Comparison of ENCODE assay signal across 29 cellular contexts in genomic region chr11:22041039-22041438, GRCh38.
"Had no signal": no experiment of that assay in that cellular context is flagged by ENCODE, and none has a peak within 500 bp of the region (broad histone marks: within the 10 kb centered on the region; RNA-seq: fewer than 3 reads in every experiment).

No MANE protein-coding gene starts in this region.

- H3K36me3 ChIP-seq: stomach, suprapubic skin, thoracic aorta, thyroid gland, tibial artery, tibial nerve, transverse colon, upper lobe of left lung, upper lobe of right lung, uterus, vagina had no signal

- ATAC-seq: stimulated activated effector memory CD8-positive, alpha-beta T cell treated with anti-CD3 and anti-CD28 coated beads, Interleukin-12 subunit alpha, Interleukin-12 subunit beta, amount 100 ng/mL, for 72 hours; stimulated activated memory B cell treated with anti-CD40 and anti-IgM and Interleukin-4, amounts not matched to agents 10 μg/mL and 1 μg/mL and 100 μg/mL, for 72 hours; stimulated activated naive B cell treated with anti-CD40 and anti-IgM and Interleukin-4, amounts not matched to agents 10 μg/mL and 1 μg/mL and 100 μg/mL, for 72 hours; stimulated activated naive CD8-positive, alpha-beta T cell treated with anti-CD3 and anti-CD28 coated beads, Interleukin-15, amount 100 ng/mL, for 72 hours; stimulated activated naive CD8-positive, alpha-beta T cell treated with anti-CD3 and anti-CD28 coated beads, Interleukin-15, Interleukin-2, amounts not matched to agents 100 U/mL and 50 U/mL, for 24 hours; upper lobe of right lung had no signal

- FAIRE-seq: urothelium cell line had no signal

- H3K27me3 Mint-ChIP-seq: stimulated activated memory B cell treated with anti-CD40 and anti-IgM and Interleukin-4, amounts not matched to agents 10 μg/mL and 1 μg/mL and 100 μg/mL, for 72 hours; stimulated activated naive B cell treated with anti-CD40 and anti-IgM and Interleukin-4, amounts not matched to agents 10 μg/mL and 1 μg/mL and 100 μg/mL, for 72 hours; stimulated activated naive CD8-positive, alpha-beta T cell treated with anti-CD3 and anti-CD28 coated beads, Interleukin-15, amount 100 ng/mL, for 72 hours; stimulated activated naive CD8-positive, alpha-beta T cell treated with anti-CD3 and anti-CD28 coated beads, Interleukin-15, Interleukin-2, amounts not matched to agents 100 ng/mL and 50 ng/mL, for 24 hours; type B pancreatic cell had no signal

- H3K27ac Mint-ChIP-seq: stimulated activated effector memory CD8-positive, alpha-beta T cell treated with anti-CD3 and anti-CD28 coated beads, Interleukin-12 subunit alpha, Interleukin-12 subunit beta, amount 100 ng/mL, for 72 hours; stimulated activated memory B cell treated with anti-CD40 and anti-IgM and Interleukin-4, amounts not matched to agents 10 μg/mL and 1 μg/mL and 100 μg/mL, for 72 hours; stimulated activated naive B cell treated with anti-CD40 and anti-IgM and Interleukin-4, amounts not matched to agents 10 μg/mL and 1 μg/mL and 100 μg/mL, for 72 hours; stimulated activated naive CD8-positive, alpha-beta T cell treated with anti-CD3 and anti-CD28 coated beads, Interleukin-15, amount 100 ng/mL, for 72 hours; stimulated activated naive CD8-positive, alpha-beta T cell treated with anti-CD3 and anti-CD28 coated beads, Interleukin-15, Interleukin-2, amounts not matched to agents 100 ng/mL and 50 ng/mL, for 24 hours; type B pancreatic cell had no signal

- H3K4me3 Mint-ChIP-seq: stimulated activated effector memory CD8-positive, alpha-beta T cell treated with anti-CD3 and anti-CD28 coated beads, Interleukin-12 subunit alpha, Interleukin-12 subunit beta, amount 100 ng/mL, for 72 hours; stimulated activated memory B cell treated with anti-CD40 and anti-IgM and Interleukin-4, amounts not matched to agents 10 μg/mL and 1 μg/mL and 100 μg/mL, for 72 hours; stimulated activated naive B cell treated with anti-CD40 and anti-IgM and Interleukin-4, amounts not matched to agents 10 μg/mL and 1 μg/mL and 100 μg/mL, for 72 hours; stimulated activated naive CD8-positive, alpha-beta T cell treated with anti-CD3 and anti-CD28 coated beads, Interleukin-15, amount 100 ng/mL, for 72 hours; stimulated activated naive CD8-positive, alpha-beta T cell treated with anti-CD3 and anti-CD28 coated beads, Interleukin-15, Interleukin-2, amounts not matched to agents 100 ng/mL and 50 ng/mL, for 24 hours; type B pancreatic cell had no signal

- H3K36me3 Mint-ChIP-seq: stimulated activated effector memory CD8-positive, alpha-beta T cell treated with anti-CD3 and anti-CD28 coated beads, Interleukin-12 subunit alpha, Interleukin-12 subunit beta, amount 100 ng/mL, for 72 hours; stimulated activated memory B cell treated with anti-CD40 and anti-IgM and Interleukin-4, amounts not matched to agents 10 μg/mL and 1 μg/mL and 100 μg/mL, for 72 hours; stimulated activated naive B cell treated with anti-CD40 and anti-IgM and Interleukin-4, amounts not matched to agents 10 μg/mL and 1 μg/mL and 100 μg/mL, for 72 hours; type B pancreatic cell had no signal

- H3K4me3 ChIP-seq: stomach, suprapubic skin, testis, thoracic aorta, thyroid gland, tibial artery, tibial nerve, transverse colon, upper lobe of left lung, upper lobe of right lung, uterus, vagina had no signal

- H3K9me3 ChIP-seq: stomach, suprapubic skin, testis, thoracic aorta, thyroid gland, tibial artery, tibial nerve, transverse colon, upper lobe of left lung, upper lobe of right lung, uterus, vagina had no signal

- H3K27me3 ChIP-seq: stomach, suprapubic skin, testis, thyroid gland, tibial artery, tibial nerve, transverse colon, upper lobe of left lung, upper lobe of right lung, uterus, vagina had no signal

- H3K9me3 Mint-ChIP-seq: stimulated activated naive CD8-positive, alpha-beta T cell treated with anti-CD3 and anti-CD28 coated beads, Interleukin-15, amount 100 ng/mL, for 72 hours; type B pancreatic cell had no signal

- H3K4me1 Mint-ChIP-seq: stimulated activated effector memory CD8-positive, alpha-beta T cell treated with anti-CD3 and anti-CD28 coated beads, Interleukin-12 subunit alpha, Interleukin-12 subunit beta, amount 100 ng/mL, for 72 hours; stimulated activated memory B cell treated with anti-CD40 and anti-IgM and Interleukin-4, amounts not matched to agents 10 μg/mL and 1 μg/mL and 100 μg/mL, for 72 hours; stimulated activated naive B cell treated with anti-CD40 and anti-IgM and Interleukin-4, amounts not matched to agents 10 μg/mL and 1 μg/mL and 100 μg/mL, for 72 hours; stimulated activated naive CD8-positive, alpha-beta T cell treated with anti-CD3 and anti-CD28 coated beads, Interleukin-15, amount 100 ng/mL, for 72 hours had no signal

- H3K4me1 ChIP-seq: stomach, suprapubic skin, testis, thyroid gland, tibial artery, tibial nerve, transverse colon, upper lobe of left lung, upper lobe of right lung, uterus, vagina had no signal

- DNase-seq: stimulated activated CD4-positive, alpha-beta T cell treated with anti-CD3 and anti-CD28 coated beads, Interleukin-2, amount 100 ng/mL, for 48 hours; stimulated activated CD4-positive, alpha-beta T cell treated with anti-CD3 and anti-CD28 coated beads, Interleukin-4, amount 100 ng/mL, for 1 hour; stimulated activated CD4-positive, alpha-beta T cell treated with anti-CD3 and anti-CD28 coated beads, Interleukin-4, amount 100 ng/mL, for 24 hours; stimulated activated CD4-positive, alpha-beta T cell treated with anti-CD3 and anti-CD28 coated beads, Interleukin-4, amount 100 ng/mL, for 4 hours; stimulated activated CD8-positive, alpha-beta memory T cell treated with anti-CD3 and anti-CD28 coated beads, Interleukin-4, amount 100 ng/mL, for 48 hours; stimulated activated naive B cell treated with anti-CD40 and anti-IgM and Interleukin-4, amounts not matched to agents 10 μg/mL and 1 μg/mL and 100 μg/mL, for 72 hours; stimulated activated naive CD4-positive, alpha-beta T cell; stimulated activated naive CD4-positive, alpha-beta T cell treated with Interleukin-2 at 50 U/mL for 16 hours; stimulated activated naive CD8-positive, alpha-beta T cell treated with anti-CD3 and anti-CD28 coated beads, Interleukin-15, amount 100 ng/mL, for 72 hours; stimulated activated naive CD8-positive, alpha-beta T cell treated with anti-CD3 and anti-CD28 coated beads, Interleukin-15, Interleukin-2, amounts not matched to agents 100 U/mL and 50 U/mL, for 24 hours; stomach; substantia nigra; testis; thyroid gland; tibial artery; transverse colon; trophoblast cell; upper lobe of left lung; upper lobe of right lung; uterus had no signal

- H3K27ac ChIP-seq: stomach, suprapubic skin, testis, thoracic aorta, thyroid gland, tibial artery, tibial nerve, transverse colon, upper lobe of left lung, upper lobe of right lung, uterus, vagina had no signal
